13 cellular contexts compared by ENCODE assay signal in genomic region chr7:2851499-2851898, GRCh38. TPM values are rescaled to one million over a fixed set of nuclear protein-coding genes. Genes with fewer than 3 reads are reported as not detected.
DNase-seq lines count a peak whose midpoint lies in the region; ATAC-seq and TF ChIP-seq lines count a peak whose summit lies in the region.
"Had no signal": no experiment of that assay in that cellular context is flagged by ENCODE, and none has a peak within 500 bp of the region (broad histone marks: within the 10 kb centered on the region; RNA-seq: fewer than 3 reads in every experiment).

No MANE protein-coding gene starts in this region.

- H3K27ac Mint-ChIP-seq in CD8-positive, alpha-beta T cell: peak overlapping the region; percentile 70
- no peak overlapping the region for H3K27ac Mint-ChIP-seq in activated CD8-positive, alpha-beta T cell treated with anti-CD3 and anti-CD28 coated beads, Interleukin-2, amount 10 ng/mL, durations not matched to agents 7 days and 5 days

- no TSS peak for BruUV-seq in mammary epithelial cell (replicated peaks; lab: Mats Ljungman, UMichigan)

- no peaks in the 10 kb centered on the region for H4K20me1 ChIP-seq in mammary epithelial cell (ENCODE audit: insufficient read depth, low read length)

- H3K36me3 ChIP-seq in CD8-positive, alpha-beta T cell (ENCODE audit: insufficient read depth, low read length): no peaks in the 10 kb centered on the region
- H3K36me3 ChIP-seq in SJCRH30 (no peaks in the 10 kb centered on the region), mammary epithelial cell (ENCODE audit: insufficient read depth, low read length) (no peaks in the 10 kb centered on the region)
- H3K36me3 ChIP-seq: transverse colon had no signal

- H3K4me3 Mint-ChIP-seq in CD8-positive, alpha-beta T cell: no peak overlapping the region
- H3K4me3 Mint-ChIP-seq in activated CD8-positive, alpha-beta T cell treated with anti-CD3 and anti-CD28 coated beads, Interleukin-2, amount 10 ng/mL, durations not matched to agents 7 days and 5 days: no peak overlapping the region

- H3K4me1 Mint-ChIP-seq in CD8-positive, alpha-beta T cell (ENCODE audit: low read depth): peaks cover 6% of the 10 kb centered on the region
- peaks cover 6% of the 10 kb centered on the region for H3K4me1 Mint-ChIP-seq in activated CD8-positive, alpha-beta T cell treated with anti-CD3 and anti-CD28 coated beads, Interleukin-2, amount 10 ng/mL, durations not matched to agents 7 days and 5 days (ENCODE audit: low read depth)

- intact Hi-C loops in CD8-positive, alpha-beta T cell (cut with DNase I, micrococcal nuclease): no loop called here
- intact Hi-C loops in mammary epithelial cell (cut with micrococcal nuclease): no loop called here

- in situ Hi-C loops in mammary epithelial cell (cut with MboI; ENCODE audit: low sequenced_read_pairs in 2 of 2): loop anchor here in 1 of 2 donors (25.0 kb wide), 2 partner anchors 1786 to 1911 kb away; no protein-coding TSS in a partner anchor

- peaks cover 7% of the 10 kb centered on the region for H3K4me1 ChIP-seq in CD8-positive, alpha-beta T cell (ENCODE audit: insufficient read depth, low read length)
- H3K4me1 ChIP-seq in SJCRH30 (no peaks in the 10 kb centered on the region), mammary epithelial cell (ENCODE audit: insufficient read depth, low read length) (no peaks in the 10 kb centered on the region)
- H3K4me1 ChIP-seq: foreskin keratinocyte, parathyroid adenoma had no signal

- ATAC-seq in CD8-positive, alpha-beta T cell: peak; percentile 73
- ATAC-seq in GM18907 (IDR thresholded peaks at IDR 0.05; ENCODE audit: unreplicated experiment): peak; percentile 70
- peak; percentile 75 for ATAC-seq in HG02981 (IDR thresholded peaks at IDR 0.05; ENCODE audit: unreplicated experiment)
- peak; percentile 89 for ATAC-seq in activated CD8-positive, alpha-beta T cell treated with anti-CD3 and anti-CD28 coated beads, Interleukin-2, amount 10 ng/mL, durations not matched to agents 7 days and 5 days
- ATAC-seq: foreskin keratinocyte had no signal

- no peaks in the 10 kb centered on the region for H3K9me3 ChIP-seq in CD8-positive, alpha-beta T cell (ENCODE audit: low read length)
- no peaks in the 10 kb centered on the region for H3K9me3 ChIP-seq in SJCRH30 (replicated peaks)
- H3K9me3 ChIP-seq in mammary epithelial cell (replicated peaks; ENCODE audit: insufficient read depth, low read length): no peaks in the 10 kb centered on the region
- H3K9me3 ChIP-seq: transverse colon had no signal

- H3K27me3 Mint-ChIP-seq in CD8-positive, alpha-beta T cell (ENCODE audit: low read depth): no peaks in the 10 kb centered on the region
- H3K27me3 Mint-ChIP-seq in activated CD8-positive, alpha-beta T cell treated with anti-CD3 and anti-CD28 coated beads, Interleukin-2, amount 10 ng/mL, durations not matched to agents 7 days and 5 days (ENCODE audit: low read depth): peaks cover 3% of the 10 kb centered on the region

- no peak overlapping the region for H3K4me2 ChIP-seq in mammary epithelial cell (ENCODE audit: insufficient read depth, low read depth, low read length)

- dilution Hi-C loops in mammary epithelial cell (cut with HindIII; ENCODE audit: low sequenced_read_pairs): no loop called here

- 49% methylated on average over 2 of the region's 2 CpGs for WGBS in mammary epithelial cell (ENCODE audit: low coverage, missing lambda C conversion rate)

- H3K36me3 Mint-ChIP-seq in CD8-positive, alpha-beta T cell: no peaks in the 10 kb centered on the region
- no peaks in the 10 kb centered on the region for H3K36me3 Mint-ChIP-seq in activated CD8-positive, alpha-beta T cell treated with anti-CD3 and anti-CD28 coated beads, Interleukin-2, amount 10 ng/mL, durations not matched to agents 7 days and 5 days (ENCODE audit: low read depth)

- CTCF ChIA-PET in CD8-positive, alpha-beta T cell (lab: Charles Lee): no interaction called here
- CTCF ChIA-PET in activated CD8-positive, alpha-beta T cell treated with anti-CD3 and anti-CD28 coated beads, Interleukin-2, amount 10 ng/mL, durations not matched to agents 7 days and 5 days (lab: Charles Lee): interaction anchor here (0.6 to 3.0 kb wide), 6 partner anchors 9 to 441 kb away, joined by 3 to 23 read pairs (median 4); no protein-coding TSS in a partner anchor
- CTCF ChIA-PET in mammary epithelial cell (lab: Charles Lee; ENCODE audit: low non-redundant PET): no interaction called here

- no peak overlapping the region for H2AFZ ChIP-seq in mammary epithelial cell (ENCODE audit: low read depth, low read length)
- H2AFZ ChIP-seq: parathyroid adenoma had no signal

- TF ChIP-seq CTCF in CD8-positive, alpha-beta T cell (IDR thresholded peaks at IDR 0.05): no peak
- TF ChIP-seq CTCF in mammary epithelial cell (conservative IDR thresholded peaks at IDR 0.05 in 1 of 2, IDR thresholded peaks at IDR 0.05 in 1 of 2; ENCODE audit: extremely low read depth in 1 of 2, insufficient read depth in 1 of 2, low read depth in 1 of 2, low read length in 2 of 2): no peak

- no peak overlapping the region for H3K27ac ChIP-seq in CD8-positive, alpha-beta T cell (ENCODE audit: low read depth, low read length)
- H3K27ac ChIP-seq in SJCRH30 (no peak overlapping the region), mammary epithelial cell (ENCODE audit: insufficient read depth, low read depth, low read length) (no peak overlapping the region)
- H3K27ac ChIP-seq: foreskin keratinocyte, parathyroid adenoma, transverse colon had no signal

- no peaks in the 10 kb centered on the region for H3K9me3 Mint-ChIP-seq in CD8-positive, alpha-beta T cell
- H3K9me3 Mint-ChIP-seq in activated CD8-positive, alpha-beta T cell treated with anti-CD3 and anti-CD28 coated beads, Interleukin-2, amount 10 ng/mL, durations not matched to agents 7 days and 5 days (ENCODE audit: insufficient read depth): no peaks in the 10 kb centered on the region

- POLR2A ChIA-PET in CD8-positive, alpha-beta T cell (lab: Charles Lee): no interaction called here
- POLR2A ChIA-PET in activated CD8-positive, alpha-beta T cell treated with anti-CD3 and anti-CD28 coated beads, Interleukin-2, amount 10 ng/mL, durations not matched to agents 7 days and 5 days (lab: Charles Lee): no interaction called here

- H3K9ac ChIP-seq in mammary epithelial cell (ENCODE audit: insufficient read depth, low read length): no peak overlapping the region
- H3K9ac ChIP-seq: parathyroid adenoma had no signal

- no peak overlapping the region for H3K4me3 ChIP-seq in CD8-positive, alpha-beta T cell (ENCODE audit: low read depth, low read length)
- H3K4me3 ChIP-seq in SJCRH30 (no peak overlapping the region), mammary epithelial cell (replicated peaks in 1 of 3; ENCODE audit: insufficient read depth in 1 of 3, low read depth in 2 of 3, low read length in 3 of 3) (no peak overlapping the region)
- H3K4me3 ChIP-seq: transverse colon had no signal

- no peaks in the 10 kb centered on the region for H3K79me2 ChIP-seq in mammary epithelial cell (ENCODE audit: insufficient read depth, low read length)
- H3K79me2 ChIP-seq: parathyroid adenoma had no signal

- DNase-seq in CD8-positive, alpha-beta T cell: no peak
- peak; percentile 34 for DNase-seq in activated CD8-positive, alpha-beta T cell treated with anti-CD3 and anti-CD28 coated beads, Interleukin-2, amount 10 ng/mL, durations not matched to agents 7 days and 5 days
- DNase-seq in hypothalamus (lab: John Stamatoyannopoulos, UW): no peak
- no peak for DNase-seq in SJCRH30
- no peak for DNase-seq in mammary epithelial cell
- DNase-seq in islet precursor cell: no peak
- DNase-seq: activated CD8-positive, alpha-beta memory T cell treated with anti-CD3 and anti-CD28 coated beads, Interleukin-2, amount 50 U/mL, for 48 hours; foreskin keratinocyte; Kasumi-1; transverse colon had no signal

- no peaks in the 10 kb centered on the region for H3K27me3 ChIP-seq in CD8-positive, alpha-beta T cell (ENCODE audit: insufficient read depth, low read length)
- no peaks in the 10 kb centered on the region for H3K27me3 ChIP-seq in SJCRH30
- no peaks in the 10 kb centered on the region for H3K27me3 ChIP-seq in mammary epithelial cell (ENCODE audit: insufficient read depth, low read length)
- H3K27me3 ChIP-seq: foreskin keratinocyte, transverse colon had no signal

RNA-seq across cellular contexts. Expression of gene GNA12, which starts 7.4 kb away (rescaled TPM):
- total RNA-seq in CD8-positive, alpha-beta T cell: 10 to 100 TPM; 17.0 to 17.7 TPM
- 10 to 100 TPM; 17.9 to 18.1 TPM for total RNA-seq in activated CD8-positive, alpha-beta T cell treated with anti-CD3 and anti-CD28 coated beads, Interleukin-2, amount 10 ng/mL, durations not matched to agents 7 days and 5 days
- total RNA-seq in SJCRH30 (2014; rRNA removed; shearing (Covaris generic)): 18.1 and 19.3 TPM in 2 replicates
- total RNA-seq in mammary epithelial cell: 10 to 100 TPM; 26.2 to 46.0 TPM
- polyA plus RNA-seq in mammary epithelial cell: 67.7 TPM
- 60.6 TPM for polyA minus RNA-seq in mammary epithelial cell
